ENCODE assay signal across 1 cellular context in the genomic region with DNA sequence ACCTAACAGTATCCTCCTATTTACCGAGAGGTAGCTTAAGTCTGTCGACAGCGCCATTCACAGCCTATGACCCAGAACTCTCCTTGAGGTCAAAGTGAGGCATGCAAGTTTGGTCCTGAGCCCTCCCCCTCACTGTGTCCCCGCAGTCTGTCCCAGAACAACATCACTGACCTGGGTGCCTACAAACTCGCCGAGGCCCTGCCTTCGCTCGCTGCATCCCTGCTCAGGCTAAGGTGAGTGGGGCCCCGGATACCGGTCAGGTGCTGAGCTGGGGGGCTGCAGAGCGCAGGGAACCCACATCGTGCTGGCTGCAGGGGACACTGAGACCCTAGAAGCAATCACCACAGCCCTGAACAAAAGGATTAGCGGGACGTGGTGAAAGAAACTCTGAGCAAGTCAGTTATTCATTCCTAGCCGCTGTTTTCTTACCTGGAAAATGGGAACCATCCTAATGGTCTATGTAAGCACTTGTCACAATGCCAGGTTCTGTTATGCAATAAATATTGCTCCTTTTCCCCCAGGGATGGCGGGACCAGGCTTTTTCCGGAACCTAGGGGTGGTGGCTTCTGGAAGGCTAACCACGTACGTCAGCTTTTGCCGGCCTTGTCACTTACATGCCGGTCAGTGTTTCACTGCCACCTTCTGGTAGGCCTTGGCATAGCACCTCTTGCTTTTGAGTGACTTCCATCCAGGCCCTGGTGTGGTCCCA.
TF ChIP-seq lines count a peak whose summit lies in the region.

No MANE protein-coding gene starts in this region.

TF ChIP-seq in HepG2, 621 proteins besides CTCF, POLR2A, EP300 and RAD21 (continued from another document and continues in another):
- TF ChIP-seq EHMT2 (IDR thresholded peaks at IDR 0.05; ENCODE audit: borderline replicate concordance, low read depth, low read length) (no peak), NFRKB (IDR thresholded peaks at IDR 0.05) (no peak), FOXK1 (CRISPR knock-in tag; IDR thresholded peaks at IDR 0.05; ENCODE audit: borderline replicate concordance, low read depth) (peak; percentile 42; the same call in 1 of the 2 replicates), SMAD9 (CRISPR knock-in tag; IDR thresholded peaks at IDR 0.05) (0 out of 2 replicates have a peak, but pooled peaks have one; percentile 70), ISX (CRISPR knock-in tag; conservative IDR thresholded peaks at IDR 0.05) (no peak), ARNTL (CRISPR knock-in tag; IDR thresholded peaks at IDR 0.05) (no peak), HNRNPK (IDR thresholded peaks at IDR 0.05; ENCODE audit: low read depth, low read length, poor library complexity, severe bottlenecking) (no peak), ZNF563 (CRISPR knock-in tag; IDR thresholded peaks at IDR 0.05) (no peak), BRCA1 (CRISPR knock-in tag; IDR thresholded peaks at IDR 0.05) (no peak), ZZZ3 (CRISPR knock-in tag; IDR thresholded peaks at IDR 0.05; ENCODE audit: borderline replicate concordance) (no peak), ZSCAN21 (CRISPR knock-in tag; IDR thresholded peaks at IDR 0.05; ENCODE audit: borderline replicate concordance) (no peak), ZFP36L1 (CRISPR knock-in tag; IDR thresholded peaks at IDR 0.05) (no peak), ZNF232 (CRISPR knock-in tag; IDR thresholded peaks at IDR 0.05; ENCODE audit: borderline replicate concordance) (peak; percentile 34; the same call in 1 of the 2 replicates), ZNF879 (CRISPR knock-in tag; IDR thresholded peaks at IDR 0.05) (no peak), KDM4B (CRISPR knock-in tag; IDR thresholded peaks at IDR 0.05) (no peak), ZNF816 (CRISPR knock-in tag; IDR thresholded peaks at IDR 0.05; ENCODE audit: borderline replicate concordance) (no peak), NR2F1 (CRISPR knock-in tag; IDR thresholded peaks at IDR 0.05) (no peak), YY1 (IDR thresholded peaks at IDR 0.05; ENCODE audit: insufficient read depth, insufficient replicate concordance, low read depth, low read length) (no peak), ETV6 (CRISPR knock-in tag; conservative IDR thresholded peaks at IDR 0.05) (0 out of 2 replicates have a peak, but pooled peaks have one; percentile 59), ZNF510 (CRISPR knock-in tag; IDR thresholded peaks at IDR 0.05; ENCODE audit: low read depth) (no peak), SSRP1 (CRISPR knock-in tag; IDR thresholded peaks at IDR 0.05) (0 out of 2 replicates have a peak, but pooled peaks have one; percentile 36), NFE2L2 (IDR thresholded peaks at IDR 0.05; ENCODE audit: low read length) (no peak), MTF1 (CRISPR knock-in tag; IDR thresholded peaks at IDR 0.05) (no peak), ZNF263 (CRISPR knock-in tag; IDR thresholded peaks at IDR 0.05) (peak; percentile 18; the same call in 1 of the 2 replicates), ZNF546 (CRISPR knock-in tag; conservative IDR thresholded peaks at IDR 0.05) (no peak), FOXP1 (IDR thresholded peaks at IDR 0.05) (no peak), FOXP1 (CRISPR knock-in tag; IDR thresholded peaks at IDR 0.05) (no peak), ZFX (CRISPR knock-in tag; IDR thresholded peaks at IDR 0.05; ENCODE audit: low read depth) (peak; percentile 81), NR3C1 (CRISPR knock-in tag; IDR thresholded peaks at IDR 0.05) (no peak), PHB2 (IDR thresholded peaks at IDR 0.05; ENCODE audit: partially characterized antibody) (no peak), RAD51 (IDR thresholded peaks at IDR 0.05; ENCODE audit: borderline replicate concordance) (no peak), ZBTB7B (CRISPR knock-in tag; IDR thresholded peaks at IDR 0.05) (peak; percentile 37; the same call in 1 of the 2 replicates), ARNT (IDR thresholded peaks at IDR 0.05) (no peak)
- TF ChIP-seq, protein P1, sequence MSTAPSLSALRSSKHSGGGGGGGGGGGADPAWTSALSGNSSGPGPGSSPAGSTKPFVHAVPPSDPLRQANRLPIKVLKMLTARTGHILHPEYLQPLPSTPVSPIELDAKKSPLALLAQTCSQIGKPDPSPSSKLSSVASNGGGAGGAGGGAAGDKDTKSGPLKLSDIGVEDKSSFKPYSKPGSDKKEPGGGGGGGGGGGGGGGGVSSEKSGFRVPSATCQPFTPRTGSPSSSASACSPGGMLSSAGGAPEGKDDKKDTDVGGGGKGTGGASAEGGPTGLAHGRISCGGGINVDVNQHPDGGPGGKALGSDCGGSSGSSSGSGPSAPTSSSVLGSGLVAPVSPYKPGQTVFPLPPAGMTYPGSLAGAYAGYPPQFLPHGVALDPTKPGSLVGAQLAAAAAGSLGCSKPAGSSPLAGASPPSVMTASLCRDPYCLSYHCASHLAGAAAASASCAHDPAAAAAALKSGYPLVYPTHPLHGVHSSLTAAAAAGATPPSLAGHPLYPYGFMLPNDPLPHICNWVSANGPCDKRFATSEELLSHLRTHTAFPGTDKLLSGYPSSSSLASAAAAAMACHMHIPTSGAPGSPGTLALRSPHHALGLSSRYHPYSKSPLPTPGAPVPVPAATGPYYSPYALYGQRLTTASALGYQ (CRISPR knock-in tag; IDR thresholded peaks at IDR 0.05): no peak
- TF ChIP-seq, protein P2, sequence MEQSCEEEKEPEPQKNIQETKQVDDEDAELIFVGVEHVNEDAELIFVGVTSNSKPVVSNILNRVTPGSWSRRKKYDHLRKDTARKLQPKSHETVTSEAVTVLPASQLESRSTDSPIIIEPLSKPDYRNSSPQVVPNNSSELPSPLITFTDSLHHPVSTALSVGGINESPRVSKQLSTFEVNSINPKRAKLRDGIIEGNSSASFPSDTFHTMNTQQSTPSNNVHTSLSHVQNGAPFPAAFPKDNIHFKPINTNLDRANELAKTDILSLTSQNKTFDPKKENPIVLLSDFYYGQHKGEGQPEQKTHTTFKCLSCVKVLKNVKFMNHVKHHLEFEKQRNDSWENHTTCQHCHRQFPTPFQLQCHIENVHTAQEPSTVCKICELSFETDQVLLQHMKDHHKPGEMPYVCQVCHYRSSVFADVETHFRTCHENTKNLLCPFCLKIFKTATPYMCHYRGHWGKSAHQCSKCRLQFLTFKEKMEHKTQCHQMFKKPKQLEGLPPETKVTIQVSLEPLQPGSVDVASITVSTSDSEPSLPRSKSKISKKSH (CRISPR knock-in tag; IDR thresholded peaks at IDR 0.05; ENCODE audit: borderline replicate concordance): no peak
- TF ChIP-seq, protein P3, sequence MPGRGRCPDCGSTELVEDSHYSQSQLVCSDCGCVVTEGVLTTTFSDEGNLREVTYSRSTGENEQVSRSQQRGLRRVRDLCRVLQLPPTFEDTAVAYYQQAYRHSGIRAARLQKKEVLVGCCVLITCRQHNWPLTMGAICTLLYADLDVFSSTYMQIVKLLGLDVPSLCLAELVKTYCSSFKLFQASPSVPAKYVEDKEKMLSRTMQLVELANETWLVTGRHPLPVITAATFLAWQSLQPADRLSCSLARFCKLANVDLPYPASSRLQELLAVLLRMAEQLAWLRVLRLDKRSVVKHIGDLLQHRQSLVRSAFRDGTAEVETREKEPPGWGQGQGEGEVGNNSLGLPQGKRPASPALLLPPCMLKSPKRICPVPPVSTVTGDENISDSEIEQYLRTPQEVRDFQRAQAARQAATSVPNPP (CRISPR knock-in tag; IDR thresholded peaks at IDR 0.05): no peak
- TF ChIP-seq, protein P4, sequence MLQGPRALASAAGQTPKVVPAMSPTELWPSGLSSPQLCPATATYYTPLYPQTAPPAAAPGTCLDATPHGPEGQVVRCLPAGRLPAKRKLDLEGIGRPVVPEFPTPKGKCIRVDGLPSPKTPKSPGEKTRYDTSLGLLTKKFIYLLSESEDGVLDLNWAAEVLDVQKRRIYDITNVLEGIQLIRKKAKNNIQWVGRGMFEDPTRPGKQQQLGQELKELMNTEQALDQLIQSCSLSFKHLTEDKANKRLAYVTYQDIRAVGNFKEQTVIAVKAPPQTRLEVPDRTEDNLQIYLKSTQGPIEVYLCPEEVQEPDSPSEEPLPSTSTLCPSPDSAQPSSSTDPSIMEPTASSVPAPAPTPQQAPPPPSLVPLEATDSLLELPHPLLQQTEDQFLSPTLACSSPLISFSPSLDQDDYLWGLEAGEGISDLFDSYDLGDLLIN (CRISPR knock-in tag; IDR thresholded peaks at IDR 0.05; ENCODE audit: borderline replicate concordance): no peak
- TF ChIP-seq, protein P5, sequence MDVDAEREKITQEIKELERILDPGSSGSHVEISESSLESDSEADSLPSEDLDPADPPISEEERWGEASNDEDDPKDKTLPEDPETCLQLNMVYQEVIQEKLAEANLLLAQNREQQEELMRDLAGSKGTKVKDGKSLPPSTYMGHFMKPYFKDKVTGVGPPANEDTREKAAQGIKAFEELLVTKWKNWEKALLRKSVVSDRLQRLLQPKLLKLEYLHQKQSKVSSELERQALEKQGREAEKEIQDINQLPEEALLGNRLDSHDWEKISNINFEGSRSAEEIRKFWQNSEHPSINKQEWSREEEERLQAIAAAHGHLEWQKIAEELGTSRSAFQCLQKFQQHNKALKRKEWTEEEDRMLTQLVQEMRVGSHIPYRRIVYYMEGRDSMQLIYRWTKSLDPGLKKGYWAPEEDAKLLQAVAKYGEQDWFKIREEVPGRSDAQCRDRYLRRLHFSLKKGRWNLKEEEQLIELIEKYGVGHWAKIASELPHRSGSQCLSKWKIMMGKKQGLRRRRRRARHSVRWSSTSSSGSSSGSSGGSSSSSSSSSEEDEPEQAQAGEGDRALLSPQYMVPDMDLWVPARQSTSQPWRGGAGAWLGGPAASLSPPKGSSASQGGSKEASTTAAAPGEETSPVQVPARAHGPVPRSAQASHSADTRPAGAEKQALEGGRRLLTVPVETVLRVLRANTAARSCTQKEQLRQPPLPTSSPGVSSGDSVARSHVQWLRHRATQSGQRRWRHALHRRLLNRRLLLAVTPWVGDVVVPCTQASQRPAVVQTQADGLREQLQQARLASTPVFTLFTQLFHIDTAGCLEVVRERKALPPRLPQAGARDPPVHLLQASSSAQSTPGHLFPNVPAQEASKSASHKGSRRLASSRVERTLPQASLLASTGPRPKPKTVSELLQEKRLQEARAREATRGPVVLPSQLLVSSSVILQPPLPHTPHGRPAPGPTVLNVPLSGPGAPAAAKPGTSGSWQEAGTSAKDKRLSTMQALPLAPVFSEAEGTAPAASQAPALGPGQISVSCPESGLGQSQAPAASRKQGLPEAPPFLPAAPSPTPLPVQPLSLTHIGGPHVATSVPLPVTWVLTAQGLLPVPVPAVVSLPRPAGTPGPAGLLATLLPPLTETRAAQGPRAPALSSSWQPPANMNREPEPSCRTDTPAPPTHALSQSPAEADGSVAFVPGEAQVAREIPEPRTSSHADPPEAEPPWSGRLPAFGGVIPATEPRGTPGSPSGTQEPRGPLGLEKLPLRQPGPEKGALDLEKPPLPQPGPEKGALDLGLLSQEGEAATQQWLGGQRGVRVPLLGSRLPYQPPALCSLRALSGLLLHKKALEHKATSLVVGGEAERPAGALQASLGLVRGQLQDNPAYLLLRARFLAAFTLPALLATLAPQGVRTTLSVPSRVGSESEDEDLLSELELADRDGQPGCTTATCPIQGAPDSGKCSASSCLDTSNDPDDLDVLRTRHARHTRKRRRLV (CRISPR knock-in tag; IDR thresholded peaks at IDR 0.05): no peak
- TF ChIP-seq, protein P6, sequence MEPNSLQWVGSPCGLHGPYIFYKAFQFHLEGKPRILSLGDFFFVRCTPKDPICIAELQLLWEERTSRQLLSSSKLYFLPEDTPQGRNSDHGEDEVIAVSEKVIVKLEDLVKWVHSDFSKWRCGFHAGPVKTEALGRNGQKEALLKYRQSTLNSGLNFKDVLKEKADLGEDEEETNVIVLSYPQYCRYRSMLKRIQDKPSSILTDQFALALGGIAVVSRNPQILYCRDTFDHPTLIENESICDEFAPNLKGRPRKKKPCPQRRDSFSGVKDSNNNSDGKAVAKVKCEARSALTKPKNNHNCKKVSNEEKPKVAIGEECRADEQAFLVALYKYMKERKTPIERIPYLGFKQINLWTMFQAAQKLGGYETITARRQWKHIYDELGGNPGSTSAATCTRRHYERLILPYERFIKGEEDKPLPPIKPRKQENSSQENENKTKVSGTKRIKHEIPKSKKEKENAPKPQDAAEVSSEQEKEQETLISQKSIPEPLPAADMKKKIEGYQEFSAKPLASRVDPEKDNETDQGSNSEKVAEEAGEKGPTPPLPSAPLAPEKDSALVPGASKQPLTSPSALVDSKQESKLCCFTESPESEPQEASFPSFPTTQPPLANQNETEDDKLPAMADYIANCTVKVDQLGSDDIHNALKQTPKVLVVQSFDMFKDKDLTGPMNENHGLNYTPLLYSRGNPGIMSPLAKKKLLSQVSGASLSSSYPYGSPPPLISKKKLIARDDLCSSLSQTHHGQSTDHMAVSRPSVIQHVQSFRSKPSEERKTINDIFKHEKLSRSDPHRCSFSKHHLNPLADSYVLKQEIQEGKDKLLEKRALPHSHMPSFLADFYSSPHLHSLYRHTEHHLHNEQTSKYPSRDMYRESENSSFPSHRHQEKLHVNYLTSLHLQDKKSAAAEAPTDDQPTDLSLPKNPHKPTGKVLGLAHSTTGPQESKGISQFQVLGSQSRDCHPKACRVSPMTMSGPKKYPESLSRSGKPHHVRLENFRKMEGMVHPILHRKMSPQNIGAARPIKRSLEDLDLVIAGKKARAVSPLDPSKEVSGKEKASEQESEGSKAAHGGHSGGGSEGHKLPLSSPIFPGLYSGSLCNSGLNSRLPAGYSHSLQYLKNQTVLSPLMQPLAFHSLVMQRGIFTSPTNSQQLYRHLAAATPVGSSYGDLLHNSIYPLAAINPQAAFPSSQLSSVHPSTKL (CRISPR knock-in tag; IDR thresholded peaks at IDR 0.05): peak; percentile 66
- TF ChIP-seq, protein P7, sequence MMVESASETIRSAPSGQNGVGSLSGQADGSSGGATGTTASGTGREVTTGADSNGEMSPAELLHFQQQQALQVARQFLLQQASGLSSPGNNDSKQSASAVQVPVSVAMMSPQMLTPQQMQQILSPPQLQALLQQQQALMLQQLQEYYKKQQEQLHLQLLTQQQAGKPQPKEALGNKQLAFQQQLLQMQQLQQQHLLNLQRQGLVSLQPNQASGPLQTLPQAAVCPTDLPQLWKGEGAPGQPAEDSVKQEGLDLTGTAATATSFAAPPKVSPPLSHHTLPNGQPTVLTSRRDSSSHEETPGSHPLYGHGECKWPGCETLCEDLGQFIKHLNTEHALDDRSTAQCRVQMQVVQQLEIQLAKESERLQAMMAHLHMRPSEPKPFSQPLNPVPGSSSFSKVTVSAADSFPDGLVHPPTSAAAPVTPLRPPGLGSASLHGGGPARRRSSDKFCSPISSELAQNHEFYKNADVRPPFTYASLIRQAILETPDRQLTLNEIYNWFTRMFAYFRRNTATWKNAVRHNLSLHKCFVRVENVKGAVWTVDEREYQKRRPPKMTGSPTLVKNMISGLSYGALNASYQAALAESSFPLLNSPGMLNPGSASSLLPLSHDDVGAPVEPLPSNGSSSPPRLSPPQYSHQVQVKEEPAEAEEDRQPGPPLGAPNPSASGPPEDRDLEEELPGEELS (CRISPR knock-in tag; IDR thresholded peaks at IDR 0.05): peak; percentile 27; the same call in 1 of the 2 replicates
- TF ChIP-seq, protein P8, sequence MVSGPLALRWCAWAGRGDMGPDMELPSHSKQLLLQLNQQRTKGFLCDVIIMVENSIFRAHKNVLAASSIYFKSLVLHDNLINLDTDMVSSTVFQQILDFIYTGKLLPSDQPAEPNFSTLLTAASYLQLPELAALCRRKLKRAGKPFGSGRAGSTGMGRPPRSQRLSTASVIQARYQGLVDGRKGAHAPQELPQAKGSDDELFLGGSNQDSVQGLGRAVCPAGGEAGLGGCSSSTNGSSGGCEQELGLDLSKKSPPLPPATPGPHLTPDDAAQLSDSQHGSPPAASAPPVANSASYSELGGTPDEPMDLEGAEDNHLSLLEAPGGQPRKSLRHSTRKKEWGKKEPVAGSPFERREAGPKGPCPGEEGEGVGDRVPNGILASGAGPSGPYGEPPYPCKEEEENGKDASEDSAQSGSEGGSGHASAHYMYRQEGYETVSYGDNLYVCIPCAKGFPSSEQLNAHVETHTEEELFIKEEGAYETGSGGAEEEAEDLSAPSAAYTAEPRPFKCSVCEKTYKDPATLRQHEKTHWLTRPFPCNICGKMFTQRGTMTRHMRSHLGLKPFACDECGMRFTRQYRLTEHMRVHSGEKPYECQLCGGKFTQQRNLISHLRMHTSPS (CRISPR knock-in tag; IDR thresholded peaks at IDR 0.05; ENCODE audit: low read depth): no peak
